In the genomic region with DNA sequence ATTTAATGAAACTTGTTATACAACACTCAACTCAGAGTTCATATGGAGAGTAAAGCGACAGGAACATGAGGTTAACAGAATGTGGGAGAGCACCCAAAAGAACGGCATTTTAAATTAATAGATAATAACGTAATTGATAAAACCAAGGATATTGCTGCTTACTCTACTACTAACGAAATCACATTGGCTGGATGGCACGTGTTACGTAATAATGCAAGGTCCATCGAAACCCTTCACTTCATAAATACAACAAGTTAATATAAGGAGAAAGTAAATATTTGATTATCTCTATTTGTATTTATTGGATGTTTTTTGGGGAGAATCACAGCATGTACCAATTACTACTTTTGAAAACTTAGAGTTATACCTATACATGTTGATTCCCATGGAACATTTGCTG, we compare ENCODE assay signal across 15 cellular contexts. TPM values are rescaled to one million over a fixed set of nuclear protein-coding genes. Genes with fewer than 3 reads are reported as not detected.
A peak's percentile ranks its signal among the peaks of the same experiment; 100 is the strongest.
DNase-seq lines count a peak whose midpoint lies in the region; ATAC-seq and TF ChIP-seq lines count a peak whose summit lies in the region.
"Had no signal": no experiment of that assay in that cellular context is flagged by ENCODE, and none has a peak within 500 bp of the region (broad histone marks: within the 10 kb centered on the region; RNA-seq: fewer than 3 reads in every experiment).

No MANE protein-coding gene starts in this region.

- DNase-seq in dorsolateral prefrontal cortex (no peak), testis (no peak), OCI-M1 (lab: John Stamatoyannopoulos, UW) (no peak)
- DNase-seq: activated CD8-positive, alpha-beta T cell treated with anti-CD3 and anti-CD28 coated beads for 36 hours; CD4-positive, alpha-beta memory T cell; endodermal cell; GF-D8; NCI-H1930; NCI-H69; pancreas; T1000 had no signal

- intact Hi-C loops in dorsolateral prefrontal cortex (cut with DNase I) (no loop called here), testis (cut with DNase I; ENCODE audit: low total_unique reads) (no loop called here)

- ATAC-seq in GM21619 (IDR thresholded peaks at IDR 0.05; ENCODE audit: unreplicated experiment) (no peak), HG03045 (IDR thresholded peaks at IDR 0.05; ENCODE audit: unreplicated experiment) (no peak)
- ATAC-seq: activated CD8-positive, alpha-beta T cell treated with anti-CD3 and anti-CD28 coated beads for 36 hours had no signal

- WGBS in testis, 2 donors = 27 to 35% methylated on average over 7 of the region's 7 CpGs

- H3K9ac ChIP-seq in HUES6 (ENCODE audit: low read length) = no peak overlapping the region
- H3K9ac ChIP-seq in muscle layer of colon (ENCODE audit: low read length) = peak overlapping the region; percentile 85

- no peaks in the 10 kb centered on the region for H3K36me3 ChIP-seq in HUES6 (ENCODE audit: control insufficient read depth, insufficient read depth, low read length)
- H3K36me3 ChIP-seq in muscle layer of colon (ENCODE audit: insufficient read depth, low read length) = no peaks in the 10 kb centered on the region
- H3K36me3 ChIP-seq in testis (ENCODE audit: low read depth, missing control alignments) = no peaks in the 10 kb centered on the region
- H3K36me3 ChIP-seq: pancreas had no signal

- peaks cover 33% of the 10 kb centered on the region for H3K4me1 ChIP-seq in HUES6 (ENCODE audit: control insufficient read depth, insufficient read depth, low read length)
- H3K4me1 ChIP-seq in muscle layer of colon (ENCODE audit: insufficient read depth, low read length) = peaks cover 24% of the 10 kb centered on the region
- H3K4me1 ChIP-seq in testis = peaks cover 4% of the 10 kb centered on the region
- H3K4me1 ChIP-seq: pancreas had no signal

- H3K27ac ChIP-seq in HUES6 (ENCODE audit: low read depth, low read length) (no peak overlapping the region), dorsolateral prefrontal cortex (no peak overlapping the region), muscle layer of colon (ENCODE audit: low read depth, low read length) (peak overlapping the region; percentile 67), testis (no peak overlapping the region)
- H3K27ac ChIP-seq: pancreas had no signal

- TF ChIP-seq CTCF in dorsolateral prefrontal cortex (IDR thresholded peaks at IDR 0.05 in 54 of 56, conservative IDR thresholded peaks at IDR 0.05 in 2 of 56; ENCODE audit: low read depth in 1 of 56, partially characterized antibody in 56 of 56) (no peak), testis (IDR thresholded peaks at IDR 0.05) (no peak)

- H3K27me3 ChIP-seq in HUES6 (ENCODE audit: control insufficient read depth, insufficient read depth, low read length) = peaks cover 36% of the 10 kb centered on the region
- peaks cover 0 to 46% (median 12%) of the 10 kb centered on the region in 45 donors for H3K27me3 ChIP-seq in dorsolateral prefrontal cortex
- no peaks in the 10 kb centered on the region for H3K27me3 ChIP-seq in muscle layer of colon (ENCODE audit: control insufficient read depth in 1 of 2, insufficient read depth in 2 of 2, low read length in 2 of 2)
- H3K27me3 ChIP-seq in testis = no peaks in the 10 kb centered on the region
- H3K27me3 ChIP-seq: pancreas had no signal

- no peak for TF ChIP-seq POLR2A in testis (IDR thresholded peaks at IDR 0.05)

- H3K9me3 ChIP-seq in HUES6 (ENCODE audit: control insufficient read depth, insufficient read depth, low read depth, low read length) (no peaks in the 10 kb centered on the region), muscle layer of colon (ENCODE audit: low read length) (no peaks in the 10 kb centered on the region), testis (no peaks in the 10 kb centered on the region)
- H3K9me3 ChIP-seq: pancreas had no signal

- peak overlapping the region; percentile 89 for H3K4me3 ChIP-seq in HUES6 (ENCODE audit: low read depth, low read length)
- H3K4me3 ChIP-seq in dorsolateral prefrontal cortex = peak overlapping the region in 58 of 59 donors; percentile 38 to 80 (median 66)
- H3K4me3 ChIP-seq in muscle layer of colon (ENCODE audit: low read depth in 1 of 2, low read length in 2 of 2) = peak overlapping the region; percentile 93 to 95
- peak overlapping the region; percentile 7 to 72 for H3K4me3 ChIP-seq in testis

RNA-seq across cellular contexts. Expression of gene PRKG1, which starts 1.5 kb away (rescaled TPM):
- total RNA-seq in dorsolateral prefrontal cortex (10 to 100 TPM; 11.4 to 34.3 (median 20.8) TPM), testis (10 to 100 TPM; 12.5 to 15.3 TPM)
- polyA plus RNA-seq in testis (ENCODE audit: insufficient read depth, low read depth, low replicate concordance) = 6.3 TPM
- total RNA-seq: activated CD8-positive, alpha-beta T cell treated with anti-CD3 and anti-CD28 coated beads for 36 hours had no signal
- polyA plus RNA-seq: CD4-positive, alpha-beta memory T cell had no signal

Comparison
In these comparisons a context has a peak if more than half of its experiments do, and no peak if none do; other contexts are left out.
1. H3K4me3 ChIP-seq: peak in every context shown above with its lines; median percentile 94 in muscle layer of colon; 89 in HUES6; 66 in dorsolateral prefrontal cortex; 40 in testis.